Comparison of ENCODE assay signal across 26 cellular contexts in the genomic region with DNA sequence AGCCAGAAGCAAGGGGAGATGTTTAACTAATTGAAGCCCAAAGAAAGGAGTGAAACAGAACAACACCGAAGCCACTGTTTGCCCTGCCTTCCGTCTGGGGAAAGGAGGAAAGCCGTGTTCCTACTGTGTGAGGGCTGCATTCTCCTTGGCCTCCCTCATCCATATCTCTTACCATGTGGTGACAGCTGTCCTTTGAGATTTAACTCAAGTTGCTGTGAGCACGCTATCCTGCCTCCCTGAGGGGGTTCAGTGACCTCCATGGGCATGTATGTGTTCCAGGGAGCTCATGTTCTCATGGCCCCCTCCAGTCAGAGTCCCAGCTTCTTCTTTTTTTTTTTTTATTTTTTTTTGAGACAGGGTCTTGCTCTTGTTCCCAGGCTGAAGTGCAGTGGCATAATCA. TPM values are rescaled to one million over a fixed set of nuclear protein-coding genes. Genes with fewer than 3 reads are reported as not detected.
DNase-seq lines count a peak whose midpoint lies in the region; ATAC-seq, FAIRE-seq and TF ChIP-seq lines count a peak whose summit lies in the region.
"Had no signal": no experiment of that assay in that cellular context is flagged by ENCODE, and none has a peak within 500 bp of the region (broad histone marks: within the 10 kb centered on the region; RNA-seq: fewer than 3 reads in every experiment).

No MANE protein-coding gene starts in this region.

- no peak overlapping the region for H3K27ac Mint-ChIP-seq in CD14-positive monocyte
- H3K27ac Mint-ChIP-seq: CD8-positive, alpha-beta memory T cell had no signal

- H3K9ac ChIP-seq in H1 (replicated peaks in 1 of 4; ENCODE audit: extremely low read depth in 1 of 4, low read depth in 3 of 4, low read length in 3 of 4), result no peak overlapping the region

- H3K27ac ChIP-seq in H1 (ENCODE audit: low read depth, low read length), result no peak overlapping the region
- H3K27ac ChIP-seq in left ventricle myocardium inferior (replicated peaks), result peak overlapping the region; percentile 76
- H3K27ac ChIP-seq in osteoblast (ENCODE audit: low read depth, low read length), result no peak overlapping the region
- H3K27ac ChIP-seq: SJCRH30 had no signal

- H3K4me1 ChIP-seq in H1 (replicated peaks in 1 of 4; ENCODE audit: control insufficient read depth in 3 of 4, insufficient read depth in 4 of 4, low read length in 3 of 4), result no peaks in the 10 kb centered on the region; a peak in 1 of 7 replicates
- peaks cover 33% of the 10 kb centered on the region for H3K4me1 ChIP-seq in left ventricle myocardium inferior
- no peaks in the 10 kb centered on the region for H3K4me1 ChIP-seq in osteoblast (ENCODE audit: insufficient read depth, low read length)
- H3K4me1 ChIP-seq: HAP-1, SJCRH30 had no signal

- no peak for ATAC-seq in HG02642 (IDR thresholded peaks at IDR 0.05; ENCODE audit: poor library complexity, unreplicated experiment)
- ATAC-seq: Panc1 had no signal

- H3K9me3 Mint-ChIP-seq in CD14-positive monocyte, result peaks cover 0 to 1% (median 0%) of the 10 kb centered on the region in 7 donors

- no peaks in the 10 kb centered on the region for H3K27me3 ChIP-seq in H1 (replicated peaks in 1 of 4; ENCODE audit: control insufficient read depth in 3 of 4, extremely low read depth in 1 of 4, insufficient read depth in 3 of 4, low read length in 3 of 4)
- H3K27me3 ChIP-seq in left ventricle myocardium inferior (ENCODE audit: low read depth), result no peaks in the 10 kb centered on the region
- H3K27me3 ChIP-seq in osteoblast (ENCODE audit: insufficient read depth, low read length), result peaks cover 8% of the 10 kb centered on the region
- H3K27me3 ChIP-seq: MG63 had no signal

- FAIRE-seq in H1 (lab: Jason Lieb, UNC), result no peak
- FAIRE-seq: G401.6, GM12892 had no signal

- no peak overlapping the region for H4K91ac ChIP-seq in H1 (replicated peaks; ENCODE audit: insufficient read length, low read length)

- WGBS in H1 (ENCODE audit: extremely low coverage in 1 of 2, insufficient coverage in 1 of 2, insufficient read length in 1 of 2, insufficient replicate concordance in 2 of 2, low coverage in 1 of 2, low lambda C conversion rate in 2 of 2, missing lambda C conversion rate in 1 of 2), 2 experiments, result 86% methylated on average over 4 of the region's 4 CpGs; no CpG with 5 or more reads in 1 of the 2 experiments

- TF ChIP-seq POLR2A in H1 (IDR thresholded peaks at IDR 0.05; ENCODE audit: control extremely low read depth in 1 of 2, low read depth in 2 of 2, low read length in 2 of 2) (no peak), erythroblast (IDR thresholded peaks at IDR 0.05; ENCODE audit: low read length) (no peak)

- peak; percentile 12 for DNase-seq in LHCN-M2 (ENCODE audit: low read depth)
- DNase-seq in H1 (ENCODE audit: low read depth in 1 of 2, low spot score in 2 of 2), result no peak
- DNase-seq in left ventricle myocardium inferior, result peak; percentile 34
- DNase-seq in osteoblast (ENCODE audit: insufficient read length, low spot score, missing footprints), result peak; percentile 56
- DNase-seq in CD14-positive monocyte (ENCODE audit: low spot score), result no peak
- DNase-seq in erythroblast (lab: John Stamatoyannopoulos, UW), result no peak
- no peak for DNase-seq in NCI-H1092 treated with DMSO at 0.1 percent for 48 hours (lab: John Stamatoyannopoulos, UW)
- DNase-seq: AML-193; Calu3; CD8-positive, alpha-beta memory T cell; Kasumi-1; MG63; NCI-H1436; NCI-H2029 treated with DMSO at 0.1 percent for 48 hours; NCI-H345; NCI-H524 treated with DMSO at 0.1 percent for 48 hours; NCI-H82; SJCRH30 had no signal

- TF ChIP-seq CTCF in H1 (IDR thresholded peaks at IDR 0.05; ENCODE audit: control extremely low read depth in 1 of 3, insufficient read depth in 1 of 3, low read depth in 1 of 3, low read length in 3 of 3), result no peak
- no peak for TF ChIP-seq CTCF in left ventricle myocardium inferior (IDR thresholded peaks at IDR 0.05; ENCODE audit: borderline replicate concordance)
- TF ChIP-seq CTCF in osteoblast (IDR thresholded peaks at IDR 0.05; ENCODE audit: extremely low read depth, low read depth, low read length), result no peak
- TF ChIP-seq CTCF in CD14-positive monocyte (IDR thresholded peaks at IDR 0.05), result no peak

- H3K14ac ChIP-seq in H1 (ENCODE audit: insufficient read length), result no peak overlapping the region

- no peak overlapping the region for H2BK20ac ChIP-seq in H1 (ENCODE audit: low read length)

- no peak for TF ChIP-seq EP300 in H1 (IDR thresholded peaks at IDR 0.05; ENCODE audit: borderline replicate concordance in 1 of 2, low read depth in 2 of 2, low read length in 2 of 2)

- no peak overlapping the region for H3K4me3 Mint-ChIP-seq in CD14-positive monocyte
- H3K4me3 Mint-ChIP-seq: CD8-positive, alpha-beta memory T cell had no signal

- no peak overlapping the region for H3K23ac ChIP-seq in H1 (ENCODE audit: insufficient read length)

- H2BK120ac ChIP-seq in H1 (replicated peaks; ENCODE audit: low read depth, low read length), result no peak overlapping the region

- no peaks in the 10 kb centered on the region for H3K79me2 ChIP-seq in H1 (ENCODE audit: control insufficient read depth in 1 of 2, insufficient read depth in 2 of 2, low read length in 2 of 2)
- no peaks in the 10 kb centered on the region for H3K79me2 ChIP-seq in osteoblast (ENCODE audit: insufficient read depth, low read length)

- CTCF ChIA-PET in H1 (lab: Charles Lee; ENCODE audit: partially characterized antibody), result interaction anchor here (0.8 to 2.9 kb wide), 11 partner anchors 8 to 82 kb away, joined by 3 to 13 read pairs (median 3); partner anchors contain the start of gene CRHR2

- H3K36me3 ChIP-seq in H1 (ENCODE audit: control insufficient read depth in 2 of 4, insufficient read depth in 4 of 4, low read length in 3 of 4) (no peaks in the 10 kb centered on the region), left ventricle myocardium inferior (no peaks in the 10 kb centered on the region), osteoblast (ENCODE audit: insufficient read depth, low read length) (no peaks in the 10 kb centered on the region)
- H3K36me3 ChIP-seq: HAP-1, MG63, SJCRH30 had no signal

- H3K56ac ChIP-seq in H1 (replicated peaks; ENCODE audit: insufficient read length, low read depth, low read length), result no peak overlapping the region

- no peak overlapping the region for H3K4me3 ChIP-seq in H1 (ENCODE audit: extremely low read depth in 1 of 4, insufficient read depth in 2 of 4, low read depth in 3 of 4, low read length in 4 of 4)
- no peak overlapping the region for H3K4me3 ChIP-seq in left ventricle myocardium inferior
- H3K4me3 ChIP-seq in osteoblast (ENCODE audit: insufficient read depth, low read length), result no peak overlapping the region
- H3K4me3 ChIP-seq: HAP-1, MG63, SJCRH30 had no signal

- intact Hi-C loops in left ventricle myocardium inferior (cut with micrococcal nuclease), result no loop called here
- intact Hi-C loops in CD14-positive monocyte (cut with micrococcal nuclease), result no loop called here

- H3K4ac ChIP-seq in H1 (replicated peaks; ENCODE audit: insufficient read length, low read depth, low read length), result no peak overlapping the region

- H2AK5ac ChIP-seq in H1 (ENCODE audit: low read depth, low read length), result no peak overlapping the region

- peak overlapping the region; percentile 75; the same call in 1 of the 2 replicates for H2BK12ac ChIP-seq in H1 (ENCODE audit: low read depth, low read length)

- peak overlapping the region; percentile 40; the same call in 1 of the 2 replicates for H2BK5ac ChIP-seq in H1 (ENCODE audit: low read depth, low read length)

- TF ChIP-seq RAD21 in H1 (IDR thresholded peaks at IDR 0.05 in 1 of 2, conservative IDR thresholded peaks at IDR 0.05 in 1 of 2; ENCODE audit: low read depth in 2 of 2, low read length in 2 of 2), result no peak

- H4K5ac ChIP-seq in H1 (ENCODE audit: insufficient read length, low read depth, low read length), result no peak overlapping the region

- H3K18ac ChIP-seq in H1 (ENCODE audit: extremely low read depth, low read length), result no peak overlapping the region

- no peaks in the 10 kb centered on the region for H3K9me3 ChIP-seq in H1 (ENCODE audit: insufficient read depth in 2 of 2, low read depth in 1 of 2, low read length in 1 of 2)
- no peaks in the 10 kb centered on the region for H3K9me3 ChIP-seq in left ventricle myocardium inferior (replicated peaks)
- H3K9me3 ChIP-seq in osteoblast (ENCODE audit: low read depth, low read length), result no peaks in the 10 kb centered on the region
- H3K9me3 ChIP-seq: HAP-1, MG63, SJCRH30 had no signal

- no peak overlapping the region for H2BK15ac ChIP-seq in H1 (ENCODE audit: low read length)

- H3K27me3 Mint-ChIP-seq in CD14-positive monocyte (ENCODE audit: low read depth in 3 of 3), result peaks cover 0 to 4% (median 0%) of the 10 kb centered on the region in 3 donors

- H4K20me1 ChIP-seq in H1 (replicated peaks in 1 of 2; ENCODE audit: control insufficient read depth in 1 of 2, insufficient read depth in 2 of 2, low read length in 2 of 2), result no peaks in the 10 kb centered on the region
- no peaks in the 10 kb centered on the region for H4K20me1 ChIP-seq in osteoblast (ENCODE audit: insufficient read depth, low read length)

- no peaks in the 10 kb centered on the region for H3K23me2 ChIP-seq in H1 (ENCODE audit: low read depth, low read length)

- no peaks in the 10 kb centered on the region for H3K36me3 Mint-ChIP-seq in CD14-positive monocyte
- H3K36me3 Mint-ChIP-seq: CD8-positive, alpha-beta memory T cell had no signal

- no peaks in the 10 kb centered on the region for H3K79me1 ChIP-seq in H1 (ENCODE audit: low read depth, low read length)

- no peaks in the 10 kb centered on the region for H3K4me1 Mint-ChIP-seq in CD14-positive monocyte
- H3K4me1 Mint-ChIP-seq: CD8-positive, alpha-beta memory T cell had no signal

- POLR2A ChIA-PET in H1 (lab: Charles Lee; ENCODE audit: partially characterized antibody), result interaction anchor here (0.9 to 1.5 kb wide), 2 partner anchors 10 to 15 kb away, joined by 3 read pairs; no protein-coding TSS in a partner anchor

- no peak overlapping the region for H3K4me2 ChIP-seq in H1 (ENCODE audit: insufficient read depth in 1 of 2, low read depth in 2 of 2, low read length in 2 of 2)
- no peak overlapping the region for H3K4me2 ChIP-seq in osteoblast (ENCODE audit: insufficient read depth, low read length)

- H4K8ac ChIP-seq in H1 (ENCODE audit: extremely low read depth, insufficient read depth, low read length), result no peak overlapping the region

- H2AFZ ChIP-seq in H1 (ENCODE audit: low read length), result no peak overlapping the region
- H2AFZ ChIP-seq in osteoblast (ENCODE audit: low read length), result no peak overlapping the region

RNA-seq across cellular contexts. Expression of gene CRHR2, which starts 26.2 kb away (rescaled TPM):
- total RNA-seq in LHCN-M2 (2014; rRNA removed) (not detected in 2 replicates), left ventricle myocardium inferior (0.19 TPM), osteoblast (not detected in 2 replicates)
- not detected for polyA plus RNA-seq in LHCN-M2 (2012)
- 0.19 and 0.37 TPM in 2 replicates for total RNA-seq in H1 (2021; fragmentation: NEBNext Ultra II Directional; extraction: Animal tissue kit (Norgen Biotek cat#: 25700))
- polyA plus RNA-seq in H1 (2011; rRNA removed) (0.99 and 1.3 TPM in 2 replicates), CD14-positive monocyte (not detected)
- polyA plus RNA-seq in H1 (2011; cell fraction: cytosol; rRNA removed), result 0.79 TPM
- polyA plus RNA-seq in H1 (2011; cell fraction: nucleus; rRNA removed), result 2.5 TPM
- polyA plus RNA-seq in H1 (2012, experiment 1 of 2), result 0.66 to 0.97 TPM (median 0.72 TPM) in 4 replicates
- 0.47 TPM for polyA plus RNA-seq in H1 (2012, experiment 2 of 2)
- polyA plus RNA-seq in H1 (2013, experiment 1 of 2), result 0.39 TPM
- polyA plus RNA-seq in H1 (2013, experiment 2 of 2), result 0.37 TPM
- polyA minus RNA-seq in H1 (2011; rRNA and poly(A)+ RNA removed), result 0.35 and 1.8 TPM in 2 replicates
- 0.37 TPM for polyA minus RNA-seq in H1 (2011; cell fraction: cytosol; rRNA and poly(A)+ RNA removed)
- 0.40 TPM for polyA minus RNA-seq in H1 (2011; cell fraction: nucleus; rRNA and poly(A)+ RNA removed)
- total RNA-seq: A172; Calu3; CD8-positive, alpha-beta memory T cell; Daoy; SJCRH30 had no signal
- polyA plus RNA-seq: AG04450; CD8-positive, alpha-beta memory T cell had no signal

RNA-seq across cellular contexts. Expression of gene INMT, which starts 43.5 kb away (rescaled TPM):
- total RNA-seq in LHCN-M2 (2014; rRNA removed), result 1.4 and 1.7 TPM in 2 replicates
- 1.1 TPM for polyA plus RNA-seq in LHCN-M2 (2012)
- total RNA-seq in H1 (2021; fragmentation: NEBNext Ultra II Directional; extraction: Animal tissue kit (Norgen Biotek cat#: 25700)), result 0.60 and 0.84 TPM in 2 replicates
- polyA plus RNA-seq in H1 (2011; rRNA removed), result 0.94 and 1.2 TPM in 2 replicates
- 1.8 TPM for polyA plus RNA-seq in H1 (2011; cell fraction: cytosol; rRNA removed)
- 4.0 TPM for polyA plus RNA-seq in H1 (2011; cell fraction: nucleus; rRNA removed)
- 0.71 to 2.0 TPM (median 1.0 TPM) in 4 replicates for polyA plus RNA-seq in H1 (2012, experiment 1 of 2)
- polyA plus RNA-seq in H1 (2012, experiment 2 of 2), result 0.22 TPM
- polyA plus RNA-seq in H1 (2013, experiment 1 of 2), result 0.39 TPM
- 0.11 TPM for polyA plus RNA-seq in H1 (2013, experiment 2 of 2)
- 1.1 and 1.9 TPM in 2 replicates for polyA minus RNA-seq in H1 (2011; rRNA and poly(A)+ RNA removed)
- polyA minus RNA-seq in H1 (2011; cell fraction: cytosol; rRNA and poly(A)+ RNA removed), result 0.73 TPM
- polyA minus RNA-seq in H1 (2011; cell fraction: nucleus; rRNA and poly(A)+ RNA removed), result 2.9 TPM
- total RNA-seq in left ventricle myocardium inferior, result 49.5 TPM
- total RNA-seq in osteoblast, result 0.72 and 1.5 TPM in 2 replicates
- not detected for polyA plus RNA-seq in CD14-positive monocyte
- total RNA-seq: A172, Calu3 had no signal

Comparison
In these comparisons a context has a peak if more than half of its experiments do, and no peak if none do; other contexts are left out.
1. DNase-seq: peak in LHCN-M2 (single experiment), left ventricle myocardium inferior (single experiment) and osteoblast (single experiment); none in H1 (0 of 2), CD14-positive monocyte (single experiment), erythroblast (0 of 2) and NCI-H1092 treated with DMSO at 0.1 percent for 48 hours (single experiment).
2. RNA of gene INMT, which starts 43.5 kb away (total RNA-seq): 49.5 TPM in left ventricle myocardium inferior (single experiment); 1.4 to 1.7 TPM in LHCN-M2, 0.72 to 1.5 TPM in osteoblast and 0.60 to 0.84 TPM in H1; every median in the first group is over 10 times any median in the second.